ENCODE assay signal across 1 cellular context in genomic region chr2:104420953-104421352, GRCh38.
TF ChIP-seq lines count a peak whose summit lies in the region.

No MANE protein-coding gene starts in this region.

TF ChIP-seq in HepG2, 621 proteins besides CTCF, POLR2A, EP300 and RAD21 (continued from another document):
- TF ChIP-seq, protein P1, sequence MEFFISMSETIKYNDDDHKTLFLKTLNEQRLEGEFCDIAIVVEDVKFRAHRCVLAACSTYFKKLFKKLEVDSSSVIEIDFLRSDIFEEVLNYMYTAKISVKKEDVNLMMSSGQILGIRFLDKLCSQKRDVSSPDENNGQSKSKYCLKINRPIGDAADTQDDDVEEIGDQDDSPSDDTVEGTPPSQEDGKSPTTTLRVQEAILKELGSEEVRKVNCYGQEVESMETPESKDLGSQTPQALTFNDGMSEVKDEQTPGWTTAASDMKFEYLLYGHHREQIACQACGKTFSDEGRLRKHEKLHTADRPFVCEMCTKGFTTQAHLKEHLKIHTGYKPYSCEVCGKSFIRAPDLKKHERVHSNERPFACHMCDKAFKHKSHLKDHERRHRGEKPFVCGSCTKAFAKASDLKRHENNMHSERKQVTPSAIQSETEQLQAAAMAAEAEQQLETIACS (CRISPR knock-in tag; IDR thresholded peaks at IDR 0.05): no peak
- TF ChIP-seq ZBTB42 (CRISPR knock-in tag; IDR thresholded peaks at IDR 0.05) (no peak), ZKSCAN1 (IDR thresholded peaks at IDR 0.05; ENCODE audit: low read length) (no peak)
